Comparison of ENCODE assay signal across 9 cellular contexts in the genomic region with DNA sequence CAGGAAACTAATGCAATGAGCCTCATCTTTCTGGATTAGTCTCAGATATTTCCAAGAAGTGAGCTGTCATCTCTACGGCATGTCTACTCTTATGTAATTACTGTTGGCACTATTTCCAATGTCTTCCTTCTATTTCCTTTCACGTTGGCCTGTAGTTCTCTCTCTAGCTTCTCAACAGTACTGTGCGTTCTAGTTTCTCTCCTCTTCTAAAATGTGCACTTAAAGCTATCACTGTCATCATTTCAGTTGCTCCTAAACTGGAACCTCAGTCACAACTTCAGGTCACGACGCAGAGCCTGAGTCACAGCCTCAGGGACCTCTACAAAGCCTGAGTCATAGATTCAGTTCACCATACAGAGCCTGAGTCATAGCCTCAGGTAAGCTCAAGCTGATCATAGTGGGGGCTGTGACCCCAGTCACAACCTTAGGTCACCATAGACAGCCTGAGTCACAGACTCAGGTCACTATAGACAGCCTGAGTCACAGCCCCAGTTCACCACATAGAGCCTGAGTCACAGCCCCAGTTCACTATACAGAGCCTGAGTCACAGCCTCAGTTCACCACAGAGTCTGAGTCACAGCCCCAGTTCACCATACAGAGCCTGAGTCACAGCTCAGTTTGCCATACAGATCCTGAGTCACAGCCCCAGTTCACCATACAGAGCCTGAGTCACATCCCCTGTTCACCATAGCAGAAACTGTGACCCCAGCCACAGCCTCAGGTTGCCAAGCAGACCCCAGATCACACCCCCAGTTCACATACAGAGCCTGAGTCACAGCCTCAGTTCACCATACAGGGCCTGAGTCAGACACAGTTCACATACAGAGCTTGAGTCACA. TPM values are rescaled to one million over a fixed set of nuclear protein-coding genes. Genes with fewer than 3 reads are reported as not detected.
DNase-seq lines count a peak whose midpoint lies in the region; FAIRE-seq and TF ChIP-seq lines count a peak whose summit lies in the region.
"Had no signal": no experiment of that assay in that cellular context is flagged by ENCODE, and none has a peak within 500 bp of the region (broad histone marks: within the 10 kb centered on the region; RNA-seq: fewer than 3 reads in every experiment).

No MANE protein-coding gene starts in this region.

- TF ChIP-seq POLR2A in GM12892 (IDR thresholded peaks at IDR 0.05; ENCODE audit: low read depth, low read length), result no peak

- H3K9me3 Mint-ChIP-seq in activated naive CD4-positive, alpha-beta T cell treated with anti-CD3 and anti-CD28 coated beads for 36 hours, result peaks cover 16% of the 10 kb centered on the region
- peaks cover 9% of the 10 kb centered on the region for H3K9me3 Mint-ChIP-seq in osteocyte (ENCODE audit: unreplicated experiment)

- H3K36me3 Mint-ChIP-seq in activated naive CD4-positive, alpha-beta T cell treated with anti-CD3 and anti-CD28 coated beads for 36 hours (ENCODE audit: low read depth), result no peaks in the 10 kb centered on the region
- H3K36me3 Mint-ChIP-seq in osteocyte (ENCODE audit: unreplicated experiment), result peaks cover 12% of the 10 kb centered on the region

- H3K4me1 Mint-ChIP-seq in activated naive CD4-positive, alpha-beta T cell treated with anti-CD3 and anti-CD28 coated beads for 36 hours (ENCODE audit: low read depth), result peaks cover 20% of the 10 kb centered on the region
- H3K4me1 Mint-ChIP-seq in osteocyte (ENCODE audit: unreplicated experiment), result peaks cover 5% of the 10 kb centered on the region

- no peaks in the 10 kb centered on the region for H3K27me3 Mint-ChIP-seq in activated naive CD4-positive, alpha-beta T cell treated with anti-CD3 and anti-CD28 coated beads for 36 hours (ENCODE audit: low read depth)
- peaks cover 5% of the 10 kb centered on the region for H3K27me3 Mint-ChIP-seq in osteocyte (ENCODE audit: unreplicated experiment)

- intact Hi-C loops in activated naive CD4-positive, alpha-beta T cell treated with anti-CD3 and anti-CD28 coated beads for 36 hours (cut with micrococcal nuclease), result loop anchor here (2.0 kb wide), 1 partner anchor 174 kb away; no protein-coding TSS in a partner anchor

- no peak overlapping the region for H3K4me3 Mint-ChIP-seq in activated naive CD4-positive, alpha-beta T cell treated with anti-CD3 and anti-CD28 coated beads for 36 hours
- H3K4me3 Mint-ChIP-seq in osteocyte (ENCODE audit: unreplicated experiment), result no peak overlapping the region

- CTCF ChIA-PET in activated naive CD4-positive, alpha-beta T cell treated with anti-CD3 and anti-CD28 coated beads for 36 hours (lab: Charles Lee), result no interaction called here

- no peak for TF ChIP-seq CTCF in osteocyte (IDR thresholded peaks at IDR 0.05)

- peak overlapping the region; percentile 73 for H3K27ac Mint-ChIP-seq in activated naive CD4-positive, alpha-beta T cell treated with anti-CD3 and anti-CD28 coated beads for 36 hours
- no peak overlapping the region for H3K27ac Mint-ChIP-seq in osteocyte (ENCODE audit: unreplicated experiment)

- DNase-seq in SIG-M5 treated with dmso at 0.1 percent for 504 hours (lab: John Stamatoyannopoulos, UW; ENCODE audit: unreplicated experiment) (peak; percentile 42), SIG-M5 (lab: John Stamatoyannopoulos, UW) (no peak), iris pigment epithelial cell (ENCODE audit: low read depth) (peak; percentile 95), osteocyte (ENCODE audit: extremely low spot score, unreplicated experiment) (no peak), NCI-H1105 (lab: John Stamatoyannopoulos, UW) (no peak), GM12892 (ENCODE audit: insufficient read length) (no peak)
- DNase-seq in activated naive CD4-positive, alpha-beta T cell treated with anti-CD3 and anti-CD28 coated beads for 36 hours, result peak; percentile 70
- DNase-seq in stimulated activated CD8-positive, alpha-beta memory T cell treated with anti-CD3 and anti-CD28 coated beads, Interleukin-4, amount 100 ng/mL, for 48 hours, result peak; percentile 68

- FAIRE-seq in GM12892 (lab: Jason Lieb, UNC), result no peak
- FAIRE-seq: A204.1 had no signal

RNA-seq across cellular contexts. Expression of a gene that starts 13.0 kb away (rescaled TPM):
- total RNA-seq in activated naive CD4-positive, alpha-beta T cell treated with anti-CD3 and anti-CD28 coated beads for 36 hours, result not detected
- total RNA-seq in osteocyte, result 4.8 and 4.9 TPM in 2 replicates
- not detected for polyA plus RNA-seq in GM12892 (2012; ENCODE audit: missing spikeins)

Comparison
In these comparisons a context has a peak if more than half of its experiments do, and no peak if none do; other contexts are left out.
1. DNase-seq: peak in SIG-M5 treated with dmso at 0.1 percent for 504 hours (single experiment), activated naive CD4-positive, alpha-beta T cell treated with anti-CD3 and anti-CD28 coated beads for 36 hours (single experiment), iris pigment epithelial cell (single experiment) and stimulated activated CD8-positive, alpha-beta memory T cell treated with anti-CD3 and anti-CD28 coated beads, Interleukin-4, amount 100 ng/mL, for 48 hours (single experiment); none in SIG-M5 (single experiment), osteocyte (single experiment), NCI-H1105 (single experiment) and GM12892 (single experiment).